Comparison of ENCODE assay signal across 8 cellular contexts in the genomic region with DNA sequence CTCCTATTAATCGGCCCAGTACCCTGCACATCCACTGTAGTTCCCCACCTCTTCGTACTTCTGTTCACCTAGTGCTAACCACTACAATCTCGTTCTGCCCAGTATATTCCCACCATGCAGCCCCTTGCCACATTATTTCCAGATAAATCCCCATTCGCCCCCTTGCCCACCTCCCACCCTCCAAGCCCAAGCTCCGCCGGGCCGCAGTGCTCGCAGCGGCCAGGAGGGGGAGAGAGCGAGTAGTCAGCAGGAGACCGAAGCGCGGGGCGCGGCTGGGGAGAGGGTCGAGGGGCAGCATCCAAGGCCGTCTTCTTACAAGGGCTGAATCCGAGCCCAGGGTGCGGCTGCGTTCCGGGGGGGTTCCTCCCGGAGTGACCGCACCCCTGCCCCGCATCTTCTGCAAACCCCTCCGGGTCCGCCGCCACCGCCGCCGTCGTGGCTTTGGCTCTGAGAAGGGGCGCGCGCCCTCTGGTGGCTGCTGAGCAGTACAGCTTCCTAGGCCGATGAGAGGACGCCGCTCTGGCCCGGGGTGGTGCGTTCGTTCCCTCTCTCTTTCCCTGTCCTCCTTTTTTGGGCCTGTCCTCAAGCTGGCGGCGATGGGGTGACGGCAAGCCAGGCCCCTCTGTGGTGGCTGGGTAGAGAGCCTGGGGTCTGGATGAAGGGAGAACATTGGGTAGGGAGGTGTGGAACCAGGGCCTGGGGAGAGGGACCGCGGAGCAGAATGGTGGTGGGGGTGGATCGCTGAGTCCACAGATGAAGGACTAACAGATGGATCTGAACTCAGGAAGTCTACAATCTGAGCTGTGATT. TPM values are rescaled to one million over a fixed set of nuclear protein-coding genes. Genes with fewer than 3 reads are reported as not detected.
A peak's percentile ranks its signal among the peaks of the same experiment; 100 is the strongest.
DNase-seq lines count a peak whose midpoint lies in the region; ATAC-seq and TF ChIP-seq lines count a peak whose summit lies in the region.

No MANE protein-coding gene starts in this region.

- peak overlapping the region; percentile 75 for H3K4me3 Mint-ChIP-seq in activated T-helper 1 cell treated with anti-CD3 and anti-CD28 coated beads, Interleukin-12 subunit alpha, Interleukin-12 subunit beta, Interleukin-2, Interleukin-4 antibody, amounts not matched to agents 30 ng/mL and 10 ng/mL and 1 ng/mL, durations not matched to agents 14 hours and 24 hours and 36 hours
- peak overlapping the region; percentile 55 to 86 (median 66) for H3K4me3 Mint-ChIP-seq in naive thymus-derived CD8-positive, alpha-beta T cell

- intact Hi-C loops in activated T-helper 1 cell treated with anti-CD3 and anti-CD28 coated beads, Interleukin-12 subunit alpha, Interleukin-12 subunit beta, Interleukin-2, Interleukin-4 antibody, amounts not matched to agents 30 ng/mL and 10 ng/mL and 1 ng/mL, durations not matched to agents 14 hours and 24 hours and 36 hours (cut with micrococcal nuclease): loop anchor here (1.0 to 5.0 kb wide), 7 partner anchors 10 to 343 kb away; no protein-coding TSS in a partner anchor

- H3K4me2 ChIP-seq in fibroblast of lung (ENCODE audit: extremely low read depth, insufficient read depth, low read length): peak overlapping the region; percentile 85

- POLR2A ChIA-PET in naive thymus-derived CD8-positive, alpha-beta T cell (lab: Charles Lee): interaction anchor here (1.3 to 1.8 kb wide), 2 partner anchors 9 to 130 kb away, joined by 5 to 8 read pairs; no protein-coding TSS in a partner anchor

- DNase-seq in CD1c-positive myeloid dendritic cell (ENCODE audit: extremely low spot score): peak; percentile 85
- peak; percentile 87 for DNase-seq in OCI-M1 (lab: John Stamatoyannopoulos, UW)
- peak; percentile 68 for DNase-seq in activated T-helper 1 cell treated with anti-CD3 and anti-CD28 coated beads, Interleukin-12 subunit alpha, Interleukin-12 subunit beta, Interleukin-2, Interleukin-4 antibody, amounts not matched to agents 30 ng/mL and 10 ng/mL and 1 ng/mL, durations not matched to agents 14 hours and 24 hours and 36 hours (ENCODE audit: low spot score)
- DNase-seq in fibroblast of lung (ENCODE audit: low read depth in 2 of 2): peak; percentile 56 to 70
- peak; percentile 63 to 94 (median 85) for DNase-seq in naive thymus-derived CD8-positive, alpha-beta T cell
- peak; percentile 64 to 98 (median 84) for DNase-seq in stimulated activated naive CD4-positive, alpha-beta T cell (lab: John Stamatoyannopoulos, UW)

- no peaks in the 10 kb centered on the region for H3K9me3 ChIP-seq in fibroblast of lung (ENCODE audit: control insufficient read depth, insufficient read depth, low read depth, low read length)

- peak overlapping the region; percentile 58 for H3K9ac ChIP-seq in fibroblast of lung (ENCODE audit: insufficient read depth, low read length)

- peaks cover 18% of the 10 kb centered on the region for H3K27me3 ChIP-seq in fibroblast of lung (ENCODE audit: control insufficient read depth, insufficient read depth, low read length)

- TF ChIP-seq CTCF in fibroblast of lung (conservative IDR thresholded peaks at IDR 0.05 in 1 of 2, IDR thresholded peaks at IDR 0.05 in 1 of 2; ENCODE audit: low read depth in 1 of 2, low read length in 2 of 2): peak; percentile 64 to 71

- peak; percentile 89 for ATAC-seq in GM19395 (IDR thresholded peaks at IDR 0.05; ENCODE audit: unreplicated experiment)
- peak; percentile 64 for ATAC-seq in HG03521 (IDR thresholded peaks at IDR 0.05; ENCODE audit: unreplicated experiment)
- peak; percentile 89 for ATAC-seq in naive thymus-derived CD8-positive, alpha-beta T cell

- H2AFZ ChIP-seq in fibroblast of lung (ENCODE audit: low read length): peak overlapping the region; percentile 91

- peaks cover 46% of the 10 kb centered on the region for H3K27me3 Mint-ChIP-seq in activated T-helper 1 cell treated with anti-CD3 and anti-CD28 coated beads, Interleukin-12 subunit alpha, Interleukin-12 subunit beta, Interleukin-2, Interleukin-4 antibody, amounts not matched to agents 30 ng/mL and 10 ng/mL and 1 ng/mL, durations not matched to agents 14 hours and 24 hours and 36 hours (ENCODE audit: insufficient read depth)
- peaks cover 11 to 40% (median 25%) of the 10 kb centered on the region in 5 donors for H3K27me3 Mint-ChIP-seq in naive thymus-derived CD8-positive, alpha-beta T cell

- no peaks in the 10 kb centered on the region for H3K9me3 Mint-ChIP-seq in activated T-helper 1 cell treated with anti-CD3 and anti-CD28 coated beads, Interleukin-12 subunit alpha, Interleukin-12 subunit beta, Interleukin-2, Interleukin-4 antibody, amounts not matched to agents 30 ng/mL and 10 ng/mL and 1 ng/mL, durations not matched to agents 14 hours and 24 hours and 36 hours
- no peaks in the 10 kb centered on the region for H3K9me3 Mint-ChIP-seq in naive thymus-derived CD8-positive, alpha-beta T cell

- no peaks in the 10 kb centered on the region for H3K4me1 ChIP-seq in fibroblast of lung (ENCODE audit: control insufficient read depth, extremely low read depth, insufficient read depth, low read length)

- H3K27ac ChIP-seq in fibroblast of lung (ENCODE audit: insufficient read depth, low read length): no peak overlapping the region

- H3K27ac Mint-ChIP-seq in activated T-helper 1 cell treated with anti-CD3 and anti-CD28 coated beads, Interleukin-12 subunit alpha, Interleukin-12 subunit beta, Interleukin-2, Interleukin-4 antibody, amounts not matched to agents 30 ng/mL and 10 ng/mL and 1 ng/mL, durations not matched to agents 14 hours and 24 hours and 36 hours: peak overlapping the region; percentile 47
- H3K27ac Mint-ChIP-seq in naive thymus-derived CD8-positive, alpha-beta T cell: peak overlapping the region in 4 of 10 donors; percentile 47 to 91 (median 68)

- peaks cover 14% of the 10 kb centered on the region for H3K4me1 Mint-ChIP-seq in activated T-helper 1 cell treated with anti-CD3 and anti-CD28 coated beads, Interleukin-12 subunit alpha, Interleukin-12 subunit beta, Interleukin-2, Interleukin-4 antibody, amounts not matched to agents 30 ng/mL and 10 ng/mL and 1 ng/mL, durations not matched to agents 14 hours and 24 hours and 36 hours (ENCODE audit: low read depth)
- peaks cover 12 to 25% (median 17%) of the 10 kb centered on the region in 4 donors for H3K4me1 Mint-ChIP-seq in naive thymus-derived CD8-positive, alpha-beta T cell

- H3K36me3 Mint-ChIP-seq in activated T-helper 1 cell treated with anti-CD3 and anti-CD28 coated beads, Interleukin-12 subunit alpha, Interleukin-12 subunit beta, Interleukin-2, Interleukin-4 antibody, amounts not matched to agents 30 ng/mL and 10 ng/mL and 1 ng/mL, durations not matched to agents 14 hours and 24 hours and 36 hours (ENCODE audit: low read depth): no peaks in the 10 kb centered on the region
- H3K36me3 Mint-ChIP-seq in naive thymus-derived CD8-positive, alpha-beta T cell: no peaks in the 10 kb centered on the region

- H3K4me3 ChIP-seq in fibroblast of lung (replicated peaks in 1 of 4; ENCODE audit: control extremely low read depth in 1 of 4, insufficient read depth in 1 of 4, low read depth in 3 of 4, low read length in 4 of 4): peak overlapping the region; percentile 56 to 68 (median 60)

- no peaks in the 10 kb centered on the region for H3K79me2 ChIP-seq in fibroblast of lung (ENCODE audit: control insufficient read depth, insufficient read depth, low read length)

- no peaks in the 10 kb centered on the region for H4K20me1 ChIP-seq in fibroblast of lung (ENCODE audit: control insufficient read depth, extremely low read depth, insufficient read depth, low read length)

- no peaks in the 10 kb centered on the region for H3K36me3 ChIP-seq in fibroblast of lung (ENCODE audit: control insufficient read depth, insufficient read depth, low read length)

RNA-seq across cellular contexts. Expression of a gene that starts 30.0 kb away (rescaled TPM):
- not detected in 2 replicates for total RNA-seq in activated T-helper 1 cell treated with anti-CD3 and anti-CD28 coated beads, Interleukin-12 subunit alpha, Interleukin-12 subunit beta, Interleukin-2, Interleukin-4 antibody, amounts not matched to agents 30 ng/mL and 10 ng/mL and 1 ng/mL, durations not matched to agents 14 hours and 24 hours and 36 hours
- total RNA-seq in fibroblast of lung: under 0.01 and 0.17 TPM in 2 replicates
- 0.05 TPM in 2 replicates for polyA plus RNA-seq in fibroblast of lung
- 0.05 TPM in 1 of 2 replicates, not detected in the other for polyA plus RNA-seq in fibroblast of lung (2012)
- polyA minus RNA-seq in fibroblast of lung (ENCODE audit: low replicate concordance): not detected in 2 replicates
- total RNA-seq in naive thymus-derived CD8-positive, alpha-beta T cell: under 1 TPM; 0.08 to 0.19 TPM
- polyA plus RNA-seq in naive thymus-derived CD8-positive, alpha-beta T cell: under 1 TPM in 1 of 3 donors, not detected in 2; 0.08 TPM
